1 cellular context compared by ENCODE assay signal in the genomic region with DNA sequence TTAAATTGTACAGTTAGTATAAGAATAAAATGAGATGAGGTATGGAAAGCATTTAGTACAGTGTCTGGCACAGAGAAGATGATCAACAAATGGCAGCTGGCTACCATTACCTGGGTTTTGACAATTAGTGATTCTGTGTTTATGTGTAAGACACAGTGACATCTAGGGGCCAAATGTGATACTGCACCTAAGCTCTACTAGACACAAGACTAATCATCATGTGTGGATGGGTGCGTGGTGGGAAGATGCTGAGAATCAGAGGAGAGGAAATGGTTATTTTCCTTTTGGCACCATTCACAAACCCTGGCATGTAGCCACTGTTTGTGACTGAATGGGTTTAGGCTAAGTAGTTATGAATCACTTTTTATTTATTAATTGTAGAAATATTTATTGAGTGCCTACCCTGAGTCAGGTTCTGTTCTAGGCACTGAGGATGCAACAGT.
TF ChIP-seq lines count a peak whose summit lies in the region.

No MANE protein-coding gene starts in this region.

TF ChIP-seq in IMR-90, 13 proteins besides CTCF, POLR2A, EP300 and RAD21:
- TF ChIP-seq RCOR1 (IDR thresholded peaks at IDR 0.05; ENCODE audit: insufficient replicate concordance, low read length): no peak
